Comparison of ENCODE assay signal across 10 cellular contexts in the genomic region with DNA sequence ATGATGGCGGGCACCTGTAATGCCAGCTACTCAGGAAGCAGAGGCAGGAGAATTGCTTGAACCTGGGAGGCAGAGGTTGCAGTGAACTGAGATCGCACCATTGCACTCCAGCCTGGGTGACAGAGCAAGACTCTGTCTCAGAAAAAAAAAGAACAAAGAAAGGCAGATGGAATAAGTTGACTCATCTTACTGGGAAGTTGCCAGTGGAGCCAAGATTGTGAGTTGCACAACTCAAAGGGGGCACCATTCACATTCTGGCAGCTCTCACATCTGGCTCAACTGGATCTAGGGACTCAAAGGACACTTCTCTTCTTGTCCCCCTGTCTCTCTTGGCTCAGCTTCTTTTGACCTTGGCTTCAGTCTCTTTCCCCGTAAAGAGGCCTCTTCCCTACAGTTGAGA. TPM values are rescaled to one million over a fixed set of nuclear protein-coding genes. Genes with fewer than 3 reads are reported as not detected.
DNase-seq lines count a peak whose midpoint lies in the region; ATAC-seq and TF ChIP-seq lines count a peak whose summit lies in the region.
"Had no signal": no experiment of that assay in that cellular context is flagged by ENCODE, and none has a peak within 500 bp of the region (broad histone marks: within the 10 kb centered on the region; RNA-seq: fewer than 3 reads in every experiment).

No MANE protein-coding gene starts in this region.

- no peak overlapping the region for H3K27ac Mint-ChIP-seq in CD8-positive, alpha-beta T cell
- H3K27ac Mint-ChIP-seq: GM23338 had no signal

- H3K9me3 ChIP-seq in CD8-positive, alpha-beta T cell (ENCODE audit: low read length), result no peaks in the 10 kb centered on the region
- no peaks in the 10 kb centered on the region for H3K9me3 ChIP-seq in left lung
- H3K9me3 ChIP-seq: breast epithelium had no signal

- no peaks in the 10 kb centered on the region for H3K36me3 ChIP-seq in CD8-positive, alpha-beta T cell (ENCODE audit: insufficient read depth, low read length)
- H3K36me3 ChIP-seq in left lung, result no peaks in the 10 kb centered on the region
- H3K36me3 ChIP-seq: breast epithelium had no signal

- no peak for TF ChIP-seq CTCF in CD8-positive, alpha-beta T cell (IDR thresholded peaks at IDR 0.05)
- no peak for TF ChIP-seq CTCF in left lung (IDR thresholded peaks at IDR 0.05)

- peak; percentile 65 for ATAC-seq in esophagus mucosa
- ATAC-seq in CD8-positive, alpha-beta T cell, result no peak
- ATAC-seq in left lung, result no peak

- DNase-seq in H4 (ENCODE audit: low spot score) (peak; percentile 53), RKO (ENCODE audit: low spot score) (peak; percentile 29), skeletal muscle cell (ENCODE audit: low read depth) (peak; percentile 65), left lung (no peak)
- DNase-seq in CD8-positive, alpha-beta T cell, result no peak
- DNase-seq in activated CD4-positive, alpha-beta T cell treated with anti-CD3 and anti-CD28 coated beads, Interleukin-2, amount 50 U/mL, for 4 hours, result no peak

- intact Hi-C loops in CD8-positive, alpha-beta T cell (cut with DNase I, micrococcal nuclease), result no loop called here
- intact Hi-C loops in left lung (cut with DNase I), result no loop called here

- CTCF ChIA-PET in CD8-positive, alpha-beta T cell (lab: Charles Lee), result no interaction called here

- H3K9me3 Mint-ChIP-seq in CD8-positive, alpha-beta T cell, result no peaks in the 10 kb centered on the region

- POLR2A ChIA-PET in CD8-positive, alpha-beta T cell (lab: Charles Lee), result no interaction called here

- H3K27me3 ChIP-seq in CD8-positive, alpha-beta T cell (ENCODE audit: insufficient read depth, low read length), result no peaks in the 10 kb centered on the region
- H3K27me3 ChIP-seq in left lung, result no peaks in the 10 kb centered on the region
- H3K27me3 ChIP-seq: breast epithelium had no signal

- H3K4me1 Mint-ChIP-seq in CD8-positive, alpha-beta T cell (ENCODE audit: low read depth), result no peaks in the 10 kb centered on the region

- H3K4me3 Mint-ChIP-seq in CD8-positive, alpha-beta T cell, result no peak overlapping the region
- H3K4me3 Mint-ChIP-seq: GM23338 had no signal

- H3K27ac ChIP-seq in CD8-positive, alpha-beta T cell (ENCODE audit: low read depth, low read length), result no peak overlapping the region
- H3K27ac ChIP-seq in left lung, result no peak overlapping the region
- H3K27ac ChIP-seq: breast epithelium had no signal

- H3K4me3 ChIP-seq in skeletal muscle cell (ENCODE audit: low read depth, low read length), result no peak overlapping the region
- no peak overlapping the region for H3K4me3 ChIP-seq in CD8-positive, alpha-beta T cell (ENCODE audit: low read depth, low read length)
- H3K4me3 ChIP-seq in left lung, result no peak overlapping the region
- H3K4me3 ChIP-seq: breast epithelium, GM23338, lung had no signal

- peaks cover 5% of the 10 kb centered on the region for H3K27me3 Mint-ChIP-seq in CD8-positive, alpha-beta T cell (ENCODE audit: low read depth)

- H3K4me1 ChIP-seq in CD8-positive, alpha-beta T cell (ENCODE audit: insufficient read depth, low read length), result no peaks in the 10 kb centered on the region
- no peaks in the 10 kb centered on the region for H3K4me1 ChIP-seq in left lung
- H3K4me1 ChIP-seq: breast epithelium had no signal

- no peaks in the 10 kb centered on the region for H3K36me3 Mint-ChIP-seq in CD8-positive, alpha-beta T cell

RNA-seq across cellular contexts. Expression of gene ETV4, which starts 53.7 kb away (rescaled TPM):
- 8.1 and 8.9 TPM in 2 replicates for total RNA-seq in H4 (2014; rRNA removed; shearing (Covaris generic))
- total RNA-seq in esophagus mucosa (5.7 TPM), left lung (1 to 10 TPM; 4.3 to 9.8 TPM)
- not detected for total RNA-seq in CD8-positive, alpha-beta T cell

Comparison
In these comparisons a context has a peak if more than half of its experiments do, and no peak if none do; other contexts are left out.
1. DNase-seq: peak in H4 (single experiment), RKO (single experiment) and skeletal muscle cell (single experiment); none in CD8-positive, alpha-beta T cell (0 of 7), left lung (0 of 2) and activated CD4-positive, alpha-beta T cell treated with anti-CD3 and anti-CD28 coated beads, Interleukin-2, amount 50 U/mL, for 4 hours (0 of 2).